ENCODE assay signal across 1 cellular context in the genomic region with DNA sequence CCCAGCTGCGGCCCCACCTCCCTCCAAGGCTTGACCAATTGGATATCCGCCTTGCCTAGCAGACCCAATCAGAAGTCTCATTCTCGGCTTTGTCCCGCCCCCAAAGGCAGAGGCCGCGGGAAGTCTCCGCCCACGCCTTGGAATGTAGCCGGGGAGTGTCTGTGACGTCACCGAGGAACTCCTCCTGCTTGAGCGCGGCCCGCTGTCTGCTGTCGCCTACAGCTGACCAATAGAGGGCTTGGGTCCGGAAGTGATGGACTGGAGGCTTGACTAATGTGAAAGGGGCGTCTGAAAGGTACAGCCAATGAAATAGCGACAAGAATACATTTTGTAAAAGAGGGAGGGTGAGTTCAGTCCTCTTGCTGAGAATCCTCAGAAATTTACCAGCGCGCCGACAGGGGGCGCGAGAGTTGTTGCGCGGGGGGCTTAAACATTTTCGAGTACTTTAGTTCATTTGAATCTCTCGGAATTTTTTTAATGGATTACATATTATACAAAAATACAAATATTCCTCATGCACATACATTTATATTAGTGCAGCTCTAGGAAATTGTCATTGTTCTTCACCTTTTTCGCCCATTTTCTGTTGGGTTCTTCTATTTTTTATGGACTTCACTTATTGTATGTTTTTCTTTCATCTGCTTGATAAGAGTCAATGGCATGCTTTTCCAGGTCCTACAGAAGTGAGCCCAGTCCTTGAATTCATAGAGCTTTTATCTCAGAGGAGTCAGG.
TF ChIP-seq lines count a peak whose summit lies in the region.

No MANE protein-coding gene starts in this region.

TF ChIP-seq in HepG2, 621 proteins besides CTCF, POLR2A, EP300 and RAD21 (continued from another document and continues in another):
- TF ChIP-seq, protein P1, sequence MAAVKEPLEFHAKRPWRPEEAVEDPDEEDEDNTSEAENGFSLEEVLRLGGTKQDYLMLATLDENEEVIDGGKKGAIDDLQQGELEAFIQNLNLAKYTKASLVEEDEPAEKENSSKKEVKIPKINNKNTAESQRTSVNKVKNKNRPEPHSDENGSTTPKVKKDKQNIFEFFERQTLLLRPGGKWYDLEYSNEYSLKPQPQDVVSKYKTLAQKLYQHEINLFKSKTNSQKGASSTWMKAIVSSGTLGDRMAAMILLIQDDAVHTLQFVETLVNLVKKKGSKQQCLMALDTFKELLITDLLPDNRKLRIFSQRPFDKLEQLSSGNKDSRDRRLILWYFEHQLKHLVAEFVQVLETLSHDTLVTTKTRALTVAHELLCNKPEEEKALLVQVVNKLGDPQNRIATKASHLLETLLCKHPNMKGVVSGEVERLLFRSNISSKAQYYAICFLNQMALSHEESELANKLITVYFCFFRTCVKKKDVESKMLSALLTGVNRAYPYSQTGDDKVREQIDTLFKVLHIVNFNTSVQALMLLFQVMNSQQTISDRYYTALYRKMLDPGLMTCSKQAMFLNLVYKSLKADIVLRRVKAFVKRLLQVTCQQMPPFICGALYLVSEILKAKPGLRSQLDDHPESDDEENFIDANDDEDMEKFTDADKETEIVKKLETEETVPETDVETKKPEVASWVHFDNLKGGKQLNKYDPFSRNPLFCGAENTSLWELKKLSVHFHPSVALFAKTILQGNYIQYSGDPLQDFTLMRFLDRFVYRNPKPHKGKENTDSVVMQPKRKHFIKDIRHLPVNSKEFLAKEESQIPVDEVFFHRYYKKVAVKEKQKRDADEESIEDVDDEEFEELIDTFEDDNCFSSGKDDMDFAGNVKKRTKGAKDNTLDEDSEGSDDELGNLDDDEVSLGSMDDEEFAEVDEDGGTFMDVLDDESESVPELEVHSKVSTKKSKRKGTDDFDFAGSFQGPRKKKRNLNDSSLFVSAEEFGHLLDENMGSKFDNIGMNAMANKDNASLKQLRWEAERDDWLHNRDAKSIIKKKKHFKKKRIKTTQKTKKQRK (IDR thresholded peaks at IDR 0.05; ENCODE audit: low read length), result peak; percentile 32; the same call in 1 of the 2 replicates
- TF ChIP-seq SP4 (CRISPR knock-in tag; IDR thresholded peaks at IDR 0.05) (peak; percentile 67), ZSCAN9 (CRISPR knock-in tag; IDR thresholded peaks at IDR 0.05; ENCODE audit: borderline replicate concordance) (peak; percentile 32; the same call in 1 of the 2 replicates), KLF16 (CRISPR knock-in tag; IDR thresholded peaks at IDR 0.05) (peak in 1 of 2 experiments; percentile 43; a peak in 2 of 4 replicates), NR2F6 (IDR thresholded peaks at IDR 0.05) (peak; percentile 24; the same call in 1 of the 2 replicates), NR2F6 (CRISPR knock-in tag; IDR thresholded peaks at IDR 0.05) (0 out of 2 replicates have a peak, but pooled peaks have one; percentile 20), TEAD3 (CRISPR knock-in tag; optimal IDR thresholded peaks at IDR 0.05; ENCODE audit: borderline replicate concordance) (peak; percentile 99), RXRB (CRISPR knock-in tag; IDR thresholded peaks at IDR 0.05; ENCODE audit: borderline replicate concordance) (peak; percentile 17; the same call in 1 of the 2 replicates), ZNF451 (CRISPR knock-in tag; IDR thresholded peaks at IDR 0.05) (no peak), NCOA1 (CRISPR knock-in tag; IDR thresholded peaks at IDR 0.05) (no peak), CREM (IDR thresholded peaks at IDR 0.05) (peak; percentile 96), CREM (CRISPR knock-in tag; IDR thresholded peaks at IDR 0.05) (no peak), SMAD1 (CRISPR knock-in tag; IDR thresholded peaks at IDR 0.05; ENCODE audit: borderline replicate concordance, low read depth) (no peak), XRCC5 (optimal IDR thresholded peaks at IDR 0.05; ENCODE audit: low read length) (peak; percentile 67), SKI (IDR thresholded peaks at IDR 0.05; ENCODE audit: partially characterized antibody) (peak; percentile 63), ERF (CRISPR knock-in tag; IDR thresholded peaks at IDR 0.05) (peak; percentile 16; the same call in 1 of the 2 replicates), GATAD1 (CRISPR knock-in tag; IDR thresholded peaks at IDR 0.05) (0 out of 2 replicates have a peak, but pooled peaks have one; percentile 7), MXI1 (IDR thresholded peaks at IDR 0.05; ENCODE audit: borderline replicate concordance, low read depth, low read length) (0 out of 3 replicates have a peak, but pooled peaks have one; percentile 1), HIVEP1 (CRISPR knock-in tag; IDR thresholded peaks at IDR 0.05) (peak; percentile 79), ATF1 (CRISPR knock-in tag; IDR thresholded peaks at IDR 0.05) (peak; percentile 94), ZBTB21 (CRISPR knock-in tag; IDR thresholded peaks at IDR 0.05) (peak; percentile 69; the same call in 1 of the 2 replicates), PHF21A (CRISPR knock-in tag; IDR thresholded peaks at IDR 0.05) (0 out of 2 replicates have a peak, but pooled peaks have one; percentile 31), RFXAP (CRISPR knock-in tag; IDR thresholded peaks at IDR 0.05; ENCODE audit: borderline replicate concordance) (peak; percentile 62; the same call in 1 of the 2 replicates), MAZ (IDR thresholded peaks at IDR 0.05; ENCODE audit: borderline replicate concordance, low read depth, low read length) (peak; percentile 73; the same call in 1 of the 2 replicates), MAZ (CRISPR knock-in tag; IDR thresholded peaks at IDR 0.05; ENCODE audit: low read depth) (no peak; the same call in 1 of the 2 replicates), MTF1 (CRISPR knock-in tag; IDR thresholded peaks at IDR 0.05) (no peak), ZNF232 (CRISPR knock-in tag; IDR thresholded peaks at IDR 0.05; ENCODE audit: borderline replicate concordance) (no peak)
- TF ChIP-seq, protein P2, sequence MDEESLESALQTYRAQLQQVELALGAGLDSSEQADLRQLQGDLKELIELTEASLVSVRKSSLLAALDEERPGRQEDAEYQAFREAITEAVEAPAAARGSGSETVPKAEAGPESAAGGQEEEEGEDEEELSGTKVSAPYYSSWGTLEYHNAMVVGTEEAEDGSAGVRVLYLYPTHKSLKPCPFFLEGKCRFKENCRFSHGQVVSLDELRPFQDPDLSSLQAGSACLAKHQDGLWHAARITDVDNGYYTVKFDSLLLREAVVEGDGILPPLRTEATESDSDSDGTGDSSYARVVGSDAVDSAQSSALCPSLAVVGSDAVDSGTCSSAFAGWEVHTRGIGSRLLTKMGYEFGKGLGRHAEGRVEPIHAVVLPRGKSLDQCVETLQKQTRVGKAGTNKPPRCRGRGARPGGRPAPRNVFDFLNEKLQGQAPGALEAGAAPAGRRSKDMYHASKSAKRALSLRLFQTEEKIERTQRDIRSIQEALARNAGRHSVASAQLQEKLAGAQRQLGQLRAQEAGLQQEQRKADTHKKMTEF (CRISPR knock-in tag; IDR thresholded peaks at IDR 0.05), result peak; percentile 76; the same call in 1 of the 2 replicates
- TF ChIP-seq, protein P3, sequence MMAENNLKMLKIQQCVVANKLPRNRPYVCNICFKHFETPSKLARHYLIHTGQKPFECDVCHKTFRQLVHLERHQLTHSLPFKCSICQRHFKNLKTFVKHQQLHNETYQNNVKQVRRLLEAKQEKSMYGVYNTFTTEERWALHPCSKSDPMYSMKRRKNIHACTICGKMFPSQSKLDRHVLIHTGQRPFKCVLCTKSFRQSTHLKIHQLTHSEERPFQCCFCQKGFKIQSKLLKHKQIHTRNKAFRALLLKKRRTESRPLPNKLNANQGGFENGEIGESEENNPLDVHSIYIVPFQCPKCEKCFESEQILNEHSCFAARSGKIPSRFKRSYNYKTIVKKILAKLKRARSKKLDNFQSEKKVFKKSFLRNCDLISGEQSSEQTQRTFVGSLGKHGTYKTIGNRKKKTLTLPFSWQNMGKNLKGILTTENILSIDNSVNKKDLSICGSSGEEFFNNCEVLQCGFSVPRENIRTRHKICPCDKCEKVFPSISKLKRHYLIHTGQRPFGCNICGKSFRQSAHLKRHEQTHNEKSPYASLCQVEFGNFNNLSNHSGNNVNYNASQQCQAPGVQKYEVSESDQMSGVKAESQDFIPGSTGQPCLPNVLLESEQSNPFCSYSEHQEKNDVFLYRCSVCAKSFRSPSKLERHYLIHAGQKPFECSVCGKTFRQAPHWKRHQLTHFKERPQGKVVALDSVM (CRISPR knock-in tag; IDR thresholded peaks at IDR 0.05), result no peak
- TF ChIP-seq, protein P4, sequence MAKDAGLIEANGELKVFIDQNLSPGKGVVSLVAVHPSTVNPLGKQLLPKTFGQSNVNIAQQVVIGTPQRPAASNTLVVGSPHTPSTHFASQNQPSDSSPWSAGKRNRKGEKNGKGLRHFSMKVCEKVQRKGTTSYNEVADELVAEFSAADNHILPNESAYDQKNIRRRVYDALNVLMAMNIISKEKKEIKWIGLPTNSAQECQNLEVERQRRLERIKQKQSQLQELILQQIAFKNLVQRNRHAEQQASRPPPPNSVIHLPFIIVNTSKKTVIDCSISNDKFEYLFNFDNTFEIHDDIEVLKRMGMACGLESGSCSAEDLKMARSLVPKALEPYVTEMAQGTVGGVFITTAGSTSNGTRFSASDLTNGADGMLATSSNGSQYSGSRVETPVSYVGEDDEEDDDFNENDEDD (CRISPR knock-in tag; IDR thresholded peaks at IDR 0.05; ENCODE audit: borderline replicate concordance), result peak; percentile 8; the same call in 1 of the 2 replicates
- TF ChIP-seq, protein P5, sequence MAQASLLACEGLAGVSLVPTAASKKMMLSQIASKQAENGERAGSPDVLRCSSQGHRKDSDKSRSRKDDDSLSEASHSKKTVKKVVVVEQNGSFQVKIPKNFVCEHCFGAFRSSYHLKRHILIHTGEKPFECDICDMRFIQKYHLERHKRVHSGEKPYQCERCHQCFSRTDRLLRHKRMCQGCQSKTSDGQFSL (CRISPR knock-in tag; IDR thresholded peaks at IDR 0.05), result no peak
- TF ChIP-seq, protein P6, sequence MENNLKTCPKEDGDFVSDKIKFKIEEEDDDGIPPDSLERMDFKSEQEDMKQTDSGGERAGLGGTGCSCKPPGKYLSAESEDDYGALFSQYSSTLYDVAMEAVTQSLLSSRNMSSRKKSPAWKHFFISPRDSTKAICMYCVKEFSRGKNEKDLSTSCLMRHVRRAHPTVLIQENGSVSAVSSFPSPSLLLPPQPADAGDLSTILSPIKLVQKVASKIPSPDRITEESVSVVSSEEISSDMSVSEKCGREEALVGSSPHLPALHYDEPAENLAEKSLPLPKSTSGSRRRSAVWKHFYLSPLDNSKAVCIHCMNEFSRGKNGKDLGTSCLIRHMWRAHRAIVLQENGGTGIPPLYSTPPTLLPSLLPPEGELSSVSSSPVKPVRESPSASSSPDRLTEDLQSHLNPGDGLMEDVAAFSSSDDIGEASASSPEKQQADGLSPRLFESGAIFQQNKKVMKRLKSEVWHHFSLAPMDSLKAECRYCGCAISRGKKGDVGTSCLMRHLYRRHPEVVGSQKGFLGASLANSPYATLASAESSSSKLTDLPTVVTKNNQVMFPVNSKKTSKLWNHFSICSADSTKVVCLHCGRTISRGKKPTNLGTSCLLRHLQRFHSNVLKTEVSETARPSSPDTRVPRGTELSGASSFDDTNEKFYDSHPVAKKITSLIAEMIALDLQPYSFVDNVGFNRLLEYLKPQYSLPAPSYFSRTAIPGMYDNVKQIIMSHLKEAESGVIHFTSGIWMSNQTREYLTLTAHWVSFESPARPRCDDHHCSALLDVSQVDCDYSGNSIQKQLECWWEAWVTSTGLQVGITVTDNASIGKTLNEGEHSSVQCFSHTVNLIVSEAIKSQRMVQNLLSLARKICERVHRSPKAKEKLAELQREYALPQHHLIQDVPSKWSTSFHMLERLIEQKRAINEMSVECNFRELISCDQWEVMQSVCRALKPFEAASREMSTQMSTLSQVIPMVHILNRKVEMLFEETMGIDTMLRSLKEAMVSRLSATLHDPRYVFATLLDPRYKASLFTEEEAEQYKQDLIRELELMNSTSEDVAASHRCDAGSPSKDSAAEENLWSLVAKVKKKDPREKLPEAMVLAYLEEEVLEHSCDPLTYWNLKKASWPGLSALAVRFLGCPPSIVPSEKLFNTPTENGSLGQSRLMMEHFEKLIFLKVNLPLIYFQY (CRISPR knock-in tag; IDR thresholded peaks at IDR 0.05; ENCODE audit: borderline replicate concordance), result 0 out of 2 replicates have a peak, but pooled peaks have one; percentile 7
- TF ChIP-seq, protein P7, sequence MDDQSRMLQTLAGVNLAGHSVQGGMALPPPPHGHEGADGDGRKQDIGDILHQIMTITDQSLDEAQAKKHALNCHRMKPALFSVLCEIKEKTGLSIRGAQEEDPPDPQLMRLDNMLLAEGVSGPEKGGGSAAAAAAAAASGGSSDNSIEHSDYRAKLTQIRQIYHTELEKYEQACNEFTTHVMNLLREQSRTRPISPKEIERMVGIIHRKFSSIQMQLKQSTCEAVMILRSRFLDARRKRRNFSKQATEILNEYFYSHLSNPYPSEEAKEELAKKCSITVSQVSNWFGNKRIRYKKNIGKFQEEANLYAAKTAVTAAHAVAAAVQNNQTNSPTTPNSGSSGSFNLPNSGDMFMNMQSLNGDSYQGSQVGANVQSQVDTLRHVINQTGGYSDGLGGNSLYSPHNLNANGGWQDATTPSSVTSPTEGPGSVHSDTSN (CRISPR knock-in tag; IDR thresholded peaks at IDR 0.05; ENCODE audit: borderline replicate concordance), result peak; percentile 95; the same call in 1 of the 2 replicates
- TF ChIP-seq, protein P8, sequence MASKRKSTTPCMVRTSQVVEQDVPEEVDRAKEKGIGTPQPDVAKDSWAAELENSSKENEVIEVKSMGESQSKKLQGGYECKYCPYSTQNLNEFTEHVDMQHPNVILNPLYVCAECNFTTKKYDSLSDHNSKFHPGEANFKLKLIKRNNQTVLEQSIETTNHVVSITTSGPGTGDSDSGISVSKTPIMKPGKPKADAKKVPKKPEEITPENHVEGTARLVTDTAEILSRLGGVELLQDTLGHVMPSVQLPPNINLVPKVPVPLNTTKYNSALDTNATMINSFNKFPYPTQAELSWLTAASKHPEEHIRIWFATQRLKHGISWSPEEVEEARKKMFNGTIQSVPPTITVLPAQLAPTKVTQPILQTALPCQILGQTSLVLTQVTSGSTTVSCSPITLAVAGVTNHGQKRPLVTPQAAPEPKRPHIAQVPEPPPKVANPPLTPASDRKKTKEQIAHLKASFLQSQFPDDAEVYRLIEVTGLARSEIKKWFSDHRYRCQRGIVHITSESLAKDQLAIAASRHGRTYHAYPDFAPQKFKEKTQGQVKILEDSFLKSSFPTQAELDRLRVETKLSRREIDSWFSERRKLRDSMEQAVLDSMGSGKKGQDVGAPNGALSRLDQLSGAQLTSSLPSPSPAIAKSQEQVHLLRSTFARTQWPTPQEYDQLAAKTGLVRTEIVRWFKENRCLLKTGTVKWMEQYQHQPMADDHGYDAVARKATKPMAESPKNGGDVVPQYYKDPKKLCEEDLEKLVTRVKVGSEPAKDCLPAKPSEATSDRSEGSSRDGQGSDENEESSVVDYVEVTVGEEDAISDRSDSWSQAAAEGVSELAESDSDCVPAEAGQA (IDR thresholded peaks at IDR 0.05; ENCODE audit: low read depth), result peak; percentile 69
- TF ChIP-seq, protein P8 (CRISPR knock-in tag; IDR thresholded peaks at IDR 0.05; ENCODE audit: borderline replicate concordance), result no peak
